In the genomic region with DNA sequence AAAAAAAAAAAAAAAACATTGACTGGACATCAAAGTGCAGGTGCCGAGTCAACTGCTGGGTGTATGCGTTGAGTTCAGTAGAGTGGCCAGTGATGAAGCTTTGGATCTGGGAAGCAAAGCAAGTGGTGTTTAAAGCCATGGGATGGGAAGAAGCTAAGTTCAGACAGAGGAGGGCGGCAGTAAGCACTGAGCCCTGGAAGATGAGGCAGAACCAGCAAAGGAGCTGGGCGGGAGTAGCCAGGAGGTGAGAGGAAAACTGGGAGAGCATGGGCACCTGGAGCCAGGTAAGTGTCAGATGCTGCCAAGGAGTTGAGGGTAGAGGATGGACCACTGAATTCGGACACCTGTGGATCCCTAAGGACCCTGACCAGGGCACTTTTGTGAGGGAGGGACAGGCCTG, we compare ENCODE assay signal across 23 cellular contexts. TPM values are rescaled to one million over a fixed set of nuclear protein-coding genes. Genes with fewer than 3 reads are reported as not detected.
A peak's percentile ranks its signal among the peaks of the same experiment; 100 is the strongest.
DNase-seq lines count a peak whose midpoint lies in the region; ATAC-seq and TF ChIP-seq lines count a peak whose summit lies in the region.
"Had no signal": no experiment of that assay in that cellular context is flagged by ENCODE, and none has a peak within 500 bp of the region (broad histone marks: within the 10 kb centered on the region; RNA-seq: fewer than 3 reads in every experiment).

No MANE protein-coding gene starts in this region.

- TF ChIP-seq CTCF in activated B cell treated with CpG ODN at 0.5 μM for 24 hours (IDR thresholded peaks at IDR 0.05): no peak
- no peak for TF ChIP-seq CTCF in progenitor cell of endocrine pancreas (IDR thresholded peaks at IDR 0.05; ENCODE audit: unreplicated experiment)
- no peak for TF ChIP-seq CTCF in mucosa of descending colon (IDR thresholded peaks at IDR 0.05)

- peak overlapping the region; percentile 19 for H3K4me3 Mint-ChIP-seq in activated B cell treated with CpG ODN at 0.5 μM for 24 hours
- H3K4me3 Mint-ChIP-seq in memory B cell: peak overlapping the region; percentile 24
- no peak overlapping the region for H3K4me3 Mint-ChIP-seq in progenitor cell of endocrine pancreas (ENCODE audit: low read depth)

- H3K27me3 Mint-ChIP-seq in activated B cell treated with CpG ODN at 0.5 μM for 24 hours: peaks cover 5% of the 10 kb centered on the region
- peaks cover 7% of the 10 kb centered on the region for H3K27me3 Mint-ChIP-seq in memory B cell
- peaks cover 36% of the 10 kb centered on the region for H3K27me3 Mint-ChIP-seq in progenitor cell of endocrine pancreas

- H3K36me3 Mint-ChIP-seq in activated B cell treated with CpG ODN at 0.5 μM for 24 hours (ENCODE audit: low read depth) (no peaks in the 10 kb centered on the region), memory B cell (no peaks in the 10 kb centered on the region), progenitor cell of endocrine pancreas (ENCODE audit: insufficient read depth) (no peaks in the 10 kb centered on the region)

- H3K4me1 Mint-ChIP-seq in activated B cell treated with CpG ODN at 0.5 μM for 24 hours (peaks cover 24% of the 10 kb centered on the region), memory B cell (peaks cover 18% of the 10 kb centered on the region), progenitor cell of endocrine pancreas (ENCODE audit: low read depth) (peaks cover 17% of the 10 kb centered on the region)

- CTCF ChIA-PET in activated B cell treated with CpG ODN at 0.5 μM for 24 hours (lab: Charles Lee): interaction anchor here (0.8 to 7.3 kb wide), 6 partner anchors 9 to 105 kb away, joined by 3 to 100 read pairs (median 5); a partner anchor contains a TSS

- H3K4me3 ChIP-seq in mucosa of descending colon: no peak overlapping the region
- H3K4me3 ChIP-seq: BLaER1, GM12878, MG63, SJCRH30 had no signal

- H3K4me1 ChIP-seq in mucosa of descending colon (ENCODE audit: low read depth): peaks cover 12% of the 10 kb centered on the region

- H3K36me3 ChIP-seq in mucosa of descending colon (ENCODE audit: low read depth): no peaks in the 10 kb centered on the region
- H3K36me3 ChIP-seq: BLaER1, MG63, SJCRH30 had no signal

- intact Hi-C loops in activated B cell treated with CpG ODN at 0.5 μM for 24 hours (cut with micrococcal nuclease) (loop anchor here (10.0 kb wide), 1 partner anchor 390 kb away; a partner anchor contains a TSS), mucosa of descending colon (cut with DNase I, micrococcal nuclease) (loop anchor here (5.0 to 10.0 kb wide), 2 partner anchors 32 to 50 kb away; a partner anchor contains a TSS)

- no peaks in the 10 kb centered on the region for H3K9me3 ChIP-seq in mucosa of descending colon
- H3K9me3 ChIP-seq: BLaER1, MG63, SJCRH30 had no signal

- POLR2A ChIA-PET in activated B cell treated with CpG ODN at 0.5 μM for 24 hours (lab: Charles Lee): interaction anchor here (0.6 to 0.7 kb wide), 2 partner anchors 11 to 23 kb away, joined by 4 read pairs; a partner anchor contains a TSS

- H3K9me3 Mint-ChIP-seq in activated B cell treated with CpG ODN at 0.5 μM for 24 hours (no peaks in the 10 kb centered on the region), memory B cell (no peaks in the 10 kb centered on the region), progenitor cell of endocrine pancreas (ENCODE audit: low read depth) (no peaks in the 10 kb centered on the region)

- ATAC-seq in activated B cell treated with CpG ODN at 0.5 μM for 24 hours (ENCODE audit: low read depth) (no peak), memory B cell (ENCODE audit: low read depth) (no peak), mucosa of descending colon (no peak)
- ATAC-seq: GM12878 had no signal

- H3K27ac Mint-ChIP-seq in activated B cell treated with CpG ODN at 0.5 μM for 24 hours (no peak overlapping the region), memory B cell (no peak overlapping the region), progenitor cell of endocrine pancreas (peak overlapping the region; percentile 22)

- DNase-seq in NCI-H2171 treated with DMSO at 0.1 percent for 48 hours (lab: John Stamatoyannopoulos, UW) (peak; percentile 1), NCI-H2171 (lab: John Stamatoyannopoulos, UW) (no peak), activated B cell treated with CpG ODN at 0.5 μM for 24 hours (no peak), memory B cell (ENCODE audit: low spot score in 2 of 2) (no peak), progenitor cell of endocrine pancreas (ENCODE audit: low spot score, unreplicated experiment) (no peak), mucosa of descending colon (no peak), SIG-M5 treated with dmso at 0.1 percent for 504 hours (lab: John Stamatoyannopoulos, UW; ENCODE audit: unreplicated experiment) (no peak), NCI-H748 (lab: John Stamatoyannopoulos, UW; ENCODE audit: unreplicated experiment) (no peak)
- DNase-seq: DND-41, GDM1, Karpas-422, MG63, NCI-H1105, NCI-H1694 treated with DMSO at 0.1 percent for 48 hours, NCI-H446 treated with DMSO at 0.1 percent for 48 hours, NCI-H748 treated with DMSO at 0.1 percent for 48 hours, OCI-M1, SJCRH30 had no signal

RNA-seq across cellular contexts. Expression of a gene that starts 11.4 kb away (rescaled TPM):
- total RNA-seq in activated B cell treated with CpG ODN at 0.5 μM for 24 hours: 281 and 295 TPM in 2 replicates
- 158 and 171 TPM in 2 replicates for total RNA-seq in progenitor cell of endocrine pancreas
- 100 to 1,000 TPM in 1 of 3 donors, 10 to 100 TPM in 2; 47.0 to 190 (median 96.4) TPM for total RNA-seq in mucosa of descending colon

RNA-seq across cellular contexts. Expression of a gene that starts 19.6 kb away (rescaled TPM):
- total RNA-seq in activated B cell treated with CpG ODN at 0.5 μM for 24 hours (not detected in 2 replicates), progenitor cell of endocrine pancreas (43.5 and 44.7 TPM in 2 replicates), mucosa of descending colon (under 1 TPM in 2 of 3 donors, not detected in 1; 0.29 to 0.32 TPM)
- total RNA-seq: A172, GM12878, H4, RPMI7951 had no signal

RNA-seq across cellular contexts. Expression of a gene that starts 33.2 kb away (rescaled TPM):
- not detected in 2 replicates for total RNA-seq in activated B cell treated with CpG ODN at 0.5 μM for 24 hours
- total RNA-seq in progenitor cell of endocrine pancreas: 0.12 and 0.91 TPM in 2 replicates
- not detected for total RNA-seq in mucosa of descending colon
- total RNA-seq: A172, GM12878, H4, RPMI7951 had no signal

RNA-seq across cellular contexts. Expression of a gene that starts 44.3 kb away (rescaled TPM):
- total RNA-seq in activated B cell treated with CpG ODN at 0.5 μM for 24 hours: 0.15 TPM in 1 of 2 replicates, not detected in the other
- 24.6 and 27.6 TPM in 2 replicates for total RNA-seq in progenitor cell of endocrine pancreas
- 100 to 1,000 TPM in 1 of 3 donors, 10 to 100 TPM in 2; 42.0 to 129 (median 59.2) TPM for total RNA-seq in mucosa of descending colon

RNA-seq across cellular contexts. Expression of a gene that starts 54.2 kb away (rescaled TPM):
- total RNA-seq in activated B cell treated with CpG ODN at 0.5 μM for 24 hours: not detected in 2 replicates
- not detected in 2 replicates for total RNA-seq in progenitor cell of endocrine pancreas
- total RNA-seq in mucosa of descending colon: under 1 TPM in 1 of 3 donors, not detected in 2; 0.32 TPM
- total RNA-seq: A172, GM12878, H4, RPMI7951, SJCRH30 had no signal

Comparison
In these comparisons a context has a peak if more than half of its experiments do, and no peak if none do; other contexts are left out.
1. RNA of a gene that starts 19.6 kb away (total RNA-seq): 43.5 to 44.7 TPM in progenitor cell of endocrine pancreas; 0.29 to 0.32 TPM in mucosa of descending colon and not detected in activated B cell treated with CpG ODN at 0.5 μM for 24 hours; every median in the first group is over 10 times any median in the second.